Comparison of ENCODE assay signal across 27 cellular contexts in the genomic region with DNA sequence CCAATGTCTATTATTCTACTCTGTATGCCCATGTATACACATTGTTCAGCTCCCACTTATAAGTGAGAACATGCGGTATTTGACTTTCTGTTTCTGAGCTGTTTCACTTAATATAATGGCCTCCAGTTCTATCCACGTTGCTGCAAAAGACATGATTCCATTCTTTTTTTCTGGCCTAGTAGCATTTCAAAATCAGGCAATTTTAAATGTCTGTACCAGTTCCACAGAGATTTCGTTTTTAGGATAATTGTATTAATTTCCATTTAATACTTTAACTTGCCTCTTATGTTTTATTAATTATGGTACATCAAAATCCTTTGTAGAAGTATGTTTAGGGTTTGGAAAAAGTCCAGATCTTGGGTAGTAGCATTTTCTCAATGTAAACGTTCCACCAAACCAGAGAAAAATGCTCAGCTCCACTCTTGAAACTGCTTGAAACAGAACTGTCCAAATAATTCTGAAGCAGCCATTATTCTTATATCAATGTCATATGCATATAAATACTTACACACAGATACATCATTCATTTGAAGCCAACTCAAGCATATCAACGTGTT. TPM values are rescaled to one million over a fixed set of nuclear protein-coding genes. Genes with fewer than 3 reads are reported as not detected.
"Had no signal": no experiment of that assay in that cellular context is flagged by ENCODE, and none has a peak within 500 bp of the region (broad histone marks: within the 10 kb centered on the region; RNA-seq: fewer than 3 reads in every experiment).

No MANE protein-coding gene starts in this region.

- H3K9me3 ChIP-seq: colonic mucosa, esophagus squamous epithelium, gastrocnemius medialis, lower lobe of right lung, mucosa of descending colon had no signal

- H3K27ac ChIP-seq: colonic mucosa, epithelial cell of prostate, esophagus squamous epithelium, gastrocnemius medialis, heart right ventricle, left lung, lower lobe of right lung had no signal

- H3K36me3 ChIP-seq: colonic mucosa, esophagus squamous epithelium, gastrocnemius medialis, heart right ventricle, left lung, lower lobe of right lung had no signal

- H3K4me3 ChIP-seq: colonic mucosa, esophagus squamous epithelium, gastrocnemius medialis, heart right ventricle, left lung, lower lobe of right lung, mucosa of descending colon had no signal

- DNase-seq: colonic mucosa; cortex of kidney; effector CD8-positive, alpha-beta T cell; effector memory CD8-positive, alpha-beta T cell; endodermal cell; erythroblast; esophagus squamous epithelium; foreskin fibroblast; foreskin melanocyte; gastrocnemius medialis; glutamatergic neuron; head of caudate nucleus; heart right ventricle; hippocampal formation; left cardiac atrium; left lung; left ventricle myocardium superior; lower lobe of right lung; mesenchymal stem cell; mucosa of descending colon; naive B cell had no signal

- H3K27me3 ChIP-seq: colonic mucosa, esophagus squamous epithelium, gastrocnemius medialis, left lung had no signal

- H3K4me1 ChIP-seq: colonic mucosa, gastrocnemius medialis, heart right ventricle, left lung, lower lobe of right lung had no signal

- ATAC-seq: effector memory CD8-positive, alpha-beta T cell; esophagus mucosa; gastrocnemius medialis; heart right ventricle; left cardiac atrium; left lung; left ventricle myocardium superior; lower lobe of right lung; mucosa of descending colon had no signal

- FAIRE-seq: endometrium, islet of Langerhans, keratinocyte had no signal

RNA-seq across cellular contexts. Expression of a gene that starts 42.6 kb away (rescaled TPM):
- total RNA-seq: myocyte had no signal
